In genomic region chr16:30041841-30042240, GRCh38 we compare ENCODE assay signal across 9 cellular contexts. TPM values are rescaled to one million over a fixed set of nuclear protein-coding genes. Genes with fewer than 3 reads are reported as not detected.
A peak's percentile ranks its signal among the peaks of the same experiment; 100 is the strongest.
DNase-seq lines count a peak whose midpoint lies in the region; ATAC-seq and TF ChIP-seq lines count a peak whose summit lies in the region.
"Had no signal": no experiment of that assay in that cellular context is flagged by ENCODE, and none has a peak within 500 bp of the region (broad histone marks: within the 10 kb centered on the region; RNA-seq: fewer than 3 reads in every experiment).

No MANE protein-coding gene starts in this region.

- H3K4me3 ChIP-seq in LNCaP clone FGC (ENCODE audit: low read depth, low read length) (no peak overlapping the region), choroid plexus epithelial cell (ENCODE audit: low read depth, low read length) (no peak overlapping the region), neural progenitor cell (no peak overlapping the region), HAP-1 (no peak overlapping the region)

- H3K9ac ChIP-seq in neural progenitor cell = no peak overlapping the region

- TF ChIP-seq CTCF in LNCaP clone FGC (IDR thresholded peaks at IDR 0.05; ENCODE audit: control insufficient read depth, extremely low read depth, insufficient read depth) (0 out of 2 replicates have a peak, but pooled peaks have one; percentile 6), choroid plexus epithelial cell (conservative IDR thresholded peaks at IDR 0.05; ENCODE audit: low read depth, low read length) (peak; percentile 34), neural progenitor cell (IDR thresholded peaks at IDR 0.05) (peak; percentile 48)

- H3K4me3 Mint-ChIP-seq in neural progenitor cell = no peak overlapping the region

- H3K27ac Mint-ChIP-seq in neural progenitor cell = no peak overlapping the region

- H3K79me2 ChIP-seq in neural progenitor cell (ENCODE audit: low read depth) = no peaks in the 10 kb centered on the region

- no peak overlapping the region for H2AFZ ChIP-seq in neural progenitor cell (replicated peaks)

- H3K36me3 Mint-ChIP-seq in neural progenitor cell = no peaks in the 10 kb centered on the region

- no peak overlapping the region for H3K4me2 ChIP-seq in neural progenitor cell

- no peaks in the 10 kb centered on the region for H3F3A ChIP-seq in neural progenitor cell (ENCODE audit: low read depth)

- in situ Hi-C loops in HAP-1 (cut with MboI; ENCODE audit: low sequenced_read_pairs) = loop anchor here (25.0 kb wide), 1 partner anchor 930 kb away; no protein-coding TSS in a partner anchor

- no peak overlapping the region for H3K27ac ChIP-seq in neural progenitor cell

- no peaks in the 10 kb centered on the region for H3K9me3 Mint-ChIP-seq in neural progenitor cell

- H3K9me3 ChIP-seq in neural progenitor cell (ENCODE audit: low read depth) (no peaks in the 10 kb centered on the region), HAP-1 (no peaks in the 10 kb centered on the region)

- peaks cover 10% of the 10 kb centered on the region for H3K27me3 Mint-ChIP-seq in neural progenitor cell (ENCODE audit: insufficient read depth, low read depth)

- H3K4me1 ChIP-seq in neural progenitor cell = no peaks in the 10 kb centered on the region
- H3K4me1 ChIP-seq in HAP-1 = no peaks in the 10 kb centered on the region

- no peak for ATAC-seq in GM21423 (IDR thresholded peaks at IDR 0.05; ENCODE audit: unreplicated experiment)

- no peaks in the 10 kb centered on the region for H4K20me1 ChIP-seq in neural progenitor cell (ENCODE audit: low read depth)

- H3K36me3 ChIP-seq in neural progenitor cell (no peaks in the 10 kb centered on the region), HAP-1 (replicated peaks) (no peaks in the 10 kb centered on the region)

- DNase-seq in EL (peak; percentile 49), LNCaP clone FGC (ENCODE audit: low read depth) (no peak), choroid plexus epithelial cell (ENCODE audit: low read depth) (peak; percentile 67), neural progenitor cell (ENCODE audit: low spot score) (no peak), amniotic stem cell (lab: John Stamatoyannopoulos, UW) (no peak), HAP-1 (ENCODE audit: low spot score in 2 of 2) (no peak)
- DNase-seq in activated CD4-positive, CD25-positive, alpha-beta regulatory T cell (lab: John Stamatoyannopoulos, UW) = no peak
- DNase-seq: NCI-H1436 treated with DMSO at 0.1 percent for 48 hours had no signal

- H3K27me3 ChIP-seq in neural progenitor cell (peaks cover 23% of the 10 kb centered on the region), HAP-1 (ENCODE audit: low read depth) (no peaks in the 10 kb centered on the region; the same call in 1 of the 2 replicates)

- no peaks in the 10 kb centered on the region for H3K4me1 Mint-ChIP-seq in neural progenitor cell

RNA-seq across cellular contexts. Expression of gene TLCD3B, which starts 10.8 kb away (rescaled TPM):
- total RNA-seq in neural progenitor cell (ENCODE audit: low replicate concordance) = 2.4 and 9.0 TPM in 2 replicates

RNA-seq across cellular contexts. Expression of gene C16orf92, which starts 18.8 kb away (rescaled TPM):
- total RNA-seq in neural progenitor cell (ENCODE audit: low replicate concordance) = not detected in 2 replicates

RNA-seq across cellular contexts. Expression of gene ALDOA, which starts 23.7 kb away (rescaled TPM):
- 469 and 981 TPM in 2 replicates for total RNA-seq in neural progenitor cell (ENCODE audit: low replicate concordance)

RNA-seq across cellular contexts. Expression of gene DOC2A, which starts 31.0 kb away (rescaled TPM):
- 3.1 and 8.1 TPM in 2 replicates for total RNA-seq in neural progenitor cell (ENCODE audit: low replicate concordance)

RNA-seq across cellular contexts. Expression of gene PPP4C, which starts 34.0 kb away (rescaled TPM):
- total RNA-seq in neural progenitor cell (ENCODE audit: low replicate concordance) = 93.3 and 166 TPM in 2 replicates

Comparison
In these comparisons a context has a peak if more than half of its experiments do, and no peak if none do; other contexts are left out.
1. DNase-seq: peak in EL (single experiment) and choroid plexus epithelial cell (single experiment); none in LNCaP clone FGC (single experiment), neural progenitor cell (single experiment), amniotic stem cell (single experiment), activated CD4-positive, CD25-positive, alpha-beta regulatory T cell (0 of 4) and HAP-1 (0 of 2).
2. Peak in every context shown above with its lines, with median percentiles within 50 percentile points of each other: CTCF ChIP-seq.